In the genomic region with DNA sequence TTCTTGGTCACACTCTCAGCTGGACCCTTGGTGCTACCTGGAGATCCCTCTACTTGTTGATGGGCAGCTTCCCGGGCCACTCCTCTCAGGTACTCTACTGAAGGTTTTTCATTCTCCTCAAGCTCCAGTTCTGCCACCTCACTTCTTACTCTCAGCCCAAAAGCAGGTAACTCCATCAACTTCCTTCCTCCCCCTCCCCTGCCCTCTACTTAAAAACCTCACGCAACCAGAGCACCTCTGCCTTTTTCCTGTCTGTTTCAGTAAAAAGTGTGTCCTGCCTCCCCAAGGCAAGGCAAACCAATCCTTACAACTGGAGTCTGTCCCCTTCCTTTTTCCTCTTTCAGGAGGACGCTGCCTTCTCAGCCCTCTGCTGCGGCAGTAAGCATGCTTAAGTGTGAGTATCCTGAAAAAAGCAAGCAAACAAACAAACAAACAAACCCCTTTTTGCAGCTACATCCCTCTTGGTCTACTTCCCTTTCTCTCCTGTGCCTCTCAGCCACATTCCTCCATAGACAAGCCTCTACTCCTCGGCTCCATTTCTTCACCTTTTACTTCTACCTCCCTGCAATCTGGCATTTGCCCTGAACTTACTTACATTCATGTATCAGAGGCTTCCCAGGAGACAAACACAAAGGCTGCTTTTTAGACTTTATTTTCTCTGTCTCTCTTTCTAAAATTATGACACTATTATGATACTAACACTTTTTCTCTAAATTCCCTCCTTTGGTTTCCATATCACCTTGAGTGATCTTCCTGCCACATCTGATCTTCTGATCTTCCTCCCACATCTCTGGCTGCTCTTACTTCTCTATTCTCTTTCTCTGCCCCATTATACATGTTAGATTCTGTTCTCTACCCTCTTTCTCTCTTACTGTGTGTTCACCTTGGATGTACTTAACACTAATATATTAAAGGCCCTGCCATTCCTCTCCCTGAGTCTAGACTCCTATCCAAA, we compare ENCODE assay signal across 13 cellular contexts. TPM values are rescaled to one million over a fixed set of nuclear protein-coding genes. Genes with fewer than 3 reads are reported as not detected.
DNase-seq lines count a peak whose midpoint lies in the region; ATAC-seq and TF ChIP-seq lines count a peak whose summit lies in the region.
"Had no signal": no experiment of that assay in that cellular context is flagged by ENCODE, and none has a peak within 500 bp of the region (broad histone marks: within the 10 kb centered on the region; RNA-seq: fewer than 3 reads in every experiment).

No MANE protein-coding gene starts in this region.

- H4K5ac ChIP-seq in H9 (ENCODE audit: insufficient read length, low read depth, low read length) = no peak overlapping the region

- no peaks in the 10 kb centered on the region for H4K20me1 ChIP-seq in H9 (ENCODE audit: control insufficient read depth, insufficient read depth, insufficient read length)

- H4K8ac ChIP-seq in H9 (replicated peaks; ENCODE audit: insufficient read length, low read depth, low read length) = no peak overlapping the region

- H3K79me1 ChIP-seq in H9 (ENCODE audit: insufficient read depth, low read depth, low read length, poor library complexity, severe bottlenecking) = no peaks in the 10 kb centered on the region

- H3K4me1 Mint-ChIP-seq in H9 = no peaks in the 10 kb centered on the region
- H3K4me1 Mint-ChIP-seq in T-helper 17 cell = peaks cover 13% of the 10 kb centered on the region

- peak; percentile 88 for ATAC-seq in T-helper 17 cell
- ATAC-seq in stimulated activated naive CD8-positive, alpha-beta T cell treated with anti-CD3 and anti-CD28 coated beads, Interleukin-15, Interleukin-2, amounts not matched to agents 100 U/mL and 50 U/mL, for 24 hours = peak; percentile 69
- ATAC-seq: lower lobe of right lung had no signal

- no peak overlapping the region for H3K56ac ChIP-seq in H9 (ENCODE audit: insufficient read length, low read depth, low read length)

- no peaks in the 10 kb centered on the region for H3K27me3 ChIP-seq in H9 (ENCODE audit: insufficient read depth, low read length)
- H3K27me3 ChIP-seq: ovary had no signal

- H3K9me3 Mint-ChIP-seq in H9 = peaks cover 0 to 5% of the 10 kb centered on the region in 2 experiments; a peak in 2 of 5 replicates

- H3K23ac ChIP-seq in H9 (ENCODE audit: insufficient read length, low read depth, low read length) = no peak overlapping the region

- no peak overlapping the region for H3K27ac Mint-ChIP-seq in H9
- no peak overlapping the region for H3K27ac Mint-ChIP-seq in T-helper 17 cell

- H3K4me2 ChIP-seq in H9 (ENCODE audit: insufficient read depth, insufficient read length, low read length) = no peak overlapping the region

- H3K9me3 ChIP-seq in H9 (ENCODE audit: control insufficient read depth, low read depth, low read length) (no peaks in the 10 kb centered on the region), T-helper 17 cell (ENCODE audit: control insufficient read depth, low read length, poor library complexity, severe bottlenecking) (no peaks in the 10 kb centered on the region)
- H3K9me3 ChIP-seq: lower lobe of right lung, ovary had no signal

- no peak overlapping the region for H3K9ac ChIP-seq in H9 (ENCODE audit: extremely low read depth, insufficient read length, low read length)

- no peak overlapping the region for H2BK12ac ChIP-seq in H9 (ENCODE audit: insufficient read length, low read depth, low read length)

- no peak overlapping the region for H4K91ac ChIP-seq in H9 (ENCODE audit: insufficient read length, low read depth, low read length)

- H3K4me3 Mint-ChIP-seq in H9 (no peak overlapping the region), T-helper 17 cell (no peak overlapping the region)

- peak overlapping the region; percentile 58 for H2AFZ ChIP-seq in H9 (ENCODE audit: low read length)

- no CpG with 5 or more reads among the region's 5 CpGs for WGBS in H9 (ENCODE audit: extremely low coverage, insufficient read length, low lambda C conversion rate)

- no peaks in the 10 kb centered on the region for H3K79me2 ChIP-seq in H9 (ENCODE audit: insufficient read depth, low read length)

- H2BK20ac ChIP-seq in H9 (ENCODE audit: low read depth, low read length, poor library complexity, severe bottlenecking) = no peak overlapping the region

- no peak overlapping the region for H2AK5ac ChIP-seq in H9 (ENCODE audit: insufficient read length, low read length)

- TF ChIP-seq CTCF in H9 (conservative IDR thresholded peaks at IDR 0.05) = no peak

- peaks cover 2% of the 10 kb centered on the region for H3K4me1 ChIP-seq in H9 (ENCODE audit: insufficient read depth, low read length)

- peaks cover 9% of the 10 kb centered on the region for H3K27me3 Mint-ChIP-seq in H9 (ENCODE audit: low read depth)
- no peaks in the 10 kb centered on the region for H3K27me3 Mint-ChIP-seq in T-helper 17 cell

- H3K14ac ChIP-seq in H9 (ENCODE audit: insufficient read depth, low read length) = no peak overlapping the region

- no peaks in the 10 kb centered on the region for H3K23me2 ChIP-seq in H9 (ENCODE audit: insufficient read length, low read depth, low read length, poor library complexity, severe bottlenecking)

- H3T11ph ChIP-seq in H9 (ENCODE audit: low read length) = no peak overlapping the region

- H2BK120ac ChIP-seq in H9 (ENCODE audit: low read depth, low read length, poor library complexity, severe bottlenecking) = no peak overlapping the region

- no peak overlapping the region for H2BK5ac ChIP-seq in H9 (ENCODE audit: insufficient read length, low read length)

- H3K18ac ChIP-seq in H9 (ENCODE audit: insufficient read length, low read depth, low read length) = no peak overlapping the region

- no peaks in the 10 kb centered on the region for H3K36me3 Mint-ChIP-seq in H9 (ENCODE audit: insufficient read depth in 1 of 3, low read depth in 3 of 3)
- no peaks in the 10 kb centered on the region for H3K36me3 Mint-ChIP-seq in T-helper 17 cell (ENCODE audit: low read depth)

- no peak overlapping the region for H2BK15ac ChIP-seq in H9 (ENCODE audit: low read depth, low read length)

- no peak overlapping the region for H3K27ac ChIP-seq in H9 (ENCODE audit: insufficient read length, low read depth, low read length)
- H3K27ac ChIP-seq: lower lobe of right lung, ovary had no signal

- no peak overlapping the region for H3K4ac ChIP-seq in H9 (ENCODE audit: low read depth, low read length)

- peak; percentile 10 for DNase-seq in activated naive CD4-positive, alpha-beta T cell treated with Interleukin-2 at 50 U/mL for 16 hours
- no peak for DNase-seq in activated naive CD4-positive, alpha-beta T cell (lab: John Stamatoyannopoulos, UW)
- DNase-seq in H9 (no peak), T-helper 17 cell (no peak), islet precursor cell (no peak), GM19238 (ENCODE audit: insufficient read length, low spot score) (no peak), NAMALWA (ENCODE audit: low spot score) (no peak)
- no peak for DNase-seq in stimulated activated naive CD8-positive, alpha-beta T cell treated with anti-CD3 and anti-CD28 coated beads, Interleukin-15, Interleukin-2, amounts not matched to agents 100 U/mL and 50 U/mL, for 24 hours
- DNase-seq: activated T-cell treated with anti-CD3 and anti-CD28 coated beads, Interleukin-2, amount 50 U/mL, for 48 hours; lower lobe of right lung; NCI-H1092; NCI-H510A treated with DMSO at 0.1 percent for 48 hours; ovary had no signal

RNA-seq across cellular contexts. Expression of a gene that starts 5.4 kb away (rescaled TPM):
- total RNA-seq in H9 (2021) (0.17 and 0.50 TPM in 2 replicates), T-helper 17 cell (10 to 100 TPM in 1 of 2 donors, 1 to 10 TPM in 1; 7.1 to 18.2 TPM)

RNA-seq across cellular contexts. Expression of a gene that starts 16.9 kb away (rescaled TPM):
- total RNA-seq in H9 (2021) (1.8 and 2.3 TPM in 2 replicates), T-helper 17 cell (10 to 100 TPM; 38.4 to 98.7 TPM)

Comparison
In these comparisons a context has a peak if more than half of its experiments do, and no peak if none do; other contexts are left out.
1. RNA of a gene that starts 16.9 kb away (total RNA-seq): 38.4 to 98.7 TPM in T-helper 17 cell; 1.8 to 2.3 TPM in H9; every median in the first group is over 10 times any median in the second.